9 cellular contexts compared by ENCODE assay signal in the genomic region with DNA sequence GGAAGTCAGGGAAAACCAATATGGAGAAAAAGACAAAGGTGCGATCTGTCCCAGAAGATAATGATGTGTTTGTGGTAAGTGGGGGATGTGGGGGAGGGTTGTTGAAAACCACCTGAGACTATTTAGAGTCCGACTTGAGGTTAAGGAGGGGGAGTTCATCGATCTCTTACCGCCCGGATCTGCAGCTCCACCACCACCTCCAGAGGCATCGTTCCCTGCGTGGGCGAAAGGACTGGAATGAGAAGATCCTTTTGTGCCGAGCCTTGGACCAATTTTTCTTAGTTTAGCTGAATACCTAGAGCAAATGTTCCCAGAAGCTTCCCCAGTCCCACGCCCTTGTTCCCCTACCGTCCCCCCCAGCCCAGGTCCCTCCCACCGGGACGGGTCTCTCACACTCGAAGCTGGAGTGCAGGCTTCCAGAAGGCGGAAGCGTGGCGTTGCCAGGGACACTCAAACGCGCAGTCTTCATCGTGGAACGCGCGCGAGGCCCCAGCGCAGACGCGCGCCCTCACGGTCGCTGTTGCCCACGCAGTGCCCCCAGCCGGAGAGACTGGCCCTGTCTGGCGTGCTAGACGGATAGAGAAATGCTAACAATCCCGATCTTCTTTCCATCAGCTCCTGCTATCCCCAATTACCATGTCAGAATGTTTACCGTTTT. TPM values are rescaled to one million over a fixed set of nuclear protein-coding genes. Genes with fewer than 3 reads are reported as not detected.
A peak's percentile ranks its signal among the peaks of the same experiment; 100 is the strongest.
DNase-seq lines count a peak whose midpoint lies in the region; TF ChIP-seq lines count a peak whose summit lies in the region.
"Had no signal": no experiment of that assay in that cellular context is flagged by ENCODE, and none has a peak within 500 bp of the region (broad histone marks: within the 10 kb centered on the region; RNA-seq: fewer than 3 reads in every experiment).

A gene with protein sequence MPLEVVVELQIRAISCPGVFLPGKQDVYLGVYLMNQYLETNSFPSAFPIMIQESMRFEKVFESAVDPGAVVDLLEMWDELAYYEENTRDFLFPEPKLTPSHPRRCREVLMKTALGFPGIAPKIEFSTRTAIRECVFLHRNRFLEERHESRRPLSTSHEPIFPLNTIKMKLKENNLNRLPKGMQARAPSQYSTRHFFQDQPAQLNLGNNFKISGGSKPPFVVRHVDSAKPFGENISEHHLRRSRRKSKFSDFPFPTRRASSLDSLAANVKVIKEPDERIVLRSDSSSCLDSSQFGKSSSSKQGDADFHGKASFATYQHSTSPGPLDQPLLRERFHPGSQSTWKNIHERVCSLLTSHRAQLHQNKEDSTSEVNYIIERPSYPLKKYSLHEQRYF (minus strand): TSS at position 439 of the 658 bp plus-strand sequence. CDS start 230 bp downstream, at position 209.

- H3K4me1 Mint-ChIP-seq in activated T-helper 2 cell treated with anti-CD3 and anti-CD28 coated beads, Interferon-gamma antibody, Interleukin-2, Interleukin-4, amounts not matched to agents 10 μg/mL and 5 μg/mL and 100 μg/mL, durations not matched to agents 14 hours and 24 hours and 36 hours (ENCODE audit: low read depth) = peaks cover 66% of the 10 kb centered on the region

- no peaks in the 10 kb centered on the region for H4K20me1 ChIP-seq in OCI-LY1 (ENCODE audit: insufficient read depth, low read length)

- H3K9me3 Mint-ChIP-seq in activated T-helper 2 cell treated with anti-CD3 and anti-CD28 coated beads, Interferon-gamma antibody, Interleukin-2, Interleukin-4, amounts not matched to agents 10 μg/mL and 5 μg/mL and 100 μg/mL, durations not matched to agents 14 hours and 24 hours and 36 hours = no peaks in the 10 kb centered on the region

- no peaks in the 10 kb centered on the region for H3K36me3 Mint-ChIP-seq in activated T-helper 2 cell treated with anti-CD3 and anti-CD28 coated beads, Interferon-gamma antibody, Interleukin-2, Interleukin-4, amounts not matched to agents 10 μg/mL and 5 μg/mL and 100 μg/mL, durations not matched to agents 14 hours and 24 hours and 36 hours (ENCODE audit: low read depth)

- H3K4me3 Mint-ChIP-seq in activated T-helper 2 cell treated with anti-CD3 and anti-CD28 coated beads, Interferon-gamma antibody, Interleukin-2, Interleukin-4, amounts not matched to agents 10 μg/mL and 5 μg/mL and 100 μg/mL, durations not matched to agents 14 hours and 24 hours and 36 hours (ENCODE audit: low read depth) = peak within 1 kb of the TSS; percentile 74

- H3K27me3 Mint-ChIP-seq in activated T-helper 2 cell treated with anti-CD3 and anti-CD28 coated beads, Interferon-gamma antibody, Interleukin-2, Interleukin-4, amounts not matched to agents 10 μg/mL and 5 μg/mL and 100 μg/mL, durations not matched to agents 14 hours and 24 hours and 36 hours (ENCODE audit: low read depth) = peaks cover 8% of the 10 kb centered on the region

- no peaks in the 10 kb centered on the region for H3K27me3 ChIP-seq in OCI-LY1 (ENCODE audit: insufficient read depth, low read length)
- H3K27me3 ChIP-seq in muscle layer of duodenum (ENCODE audit: low read depth, low read length) = no peaks in the 10 kb centered on the region
- no peaks in the 10 kb centered on the region for H3K27me3 ChIP-seq in testis

- H3K4me3 ChIP-seq in HFF-Myc (replicated peaks; ENCODE audit: low read depth, low read length) = peak within 1 kb of the TSS; percentile 41
- H3K4me3 ChIP-seq in OCI-LY1 (ENCODE audit: low read depth, low read length, poor library complexity, severe bottlenecking) = peak within 1 kb of the TSS; percentile 42
- peak within 1 kb of the TSS; percentile 56 for H3K4me3 ChIP-seq in fibroblast of mammary gland (ENCODE audit: control insufficient read depth, low read depth, low read length)
- peak within 1 kb of the TSS; percentile 62 to 75 for H3K4me3 ChIP-seq in muscle layer of duodenum (ENCODE audit: low read depth in 1 of 2, low read length in 2 of 2)
- H3K4me3 ChIP-seq in testis = peak within 1 kb of the TSS; percentile 38 to 50

- no peaks in the 10 kb centered on the region for H3K9me3 ChIP-seq in OCI-LY1 (ENCODE audit: low read length)
- H3K9me3 ChIP-seq in muscle layer of duodenum (ENCODE audit: control insufficient read depth in 1 of 2, low read length in 2 of 2) = no peaks in the 10 kb centered on the region
- H3K9me3 ChIP-seq in testis = no peaks in the 10 kb centered on the region

- no peak within 1 kb of the TSS; the same call in 1 of the 2 replicates for H3K9ac ChIP-seq in OCI-LY1 (ENCODE audit: low read length)

- 1 to 2% methylated on average over 18 to 36 of the region's 36 CpGs for WGBS in testis, 2 donors

- no peaks in the 10 kb centered on the region for H3F3A ChIP-seq in OCI-LY1 (ENCODE audit: insufficient read depth, low read length)

- H3K36me3 ChIP-seq in OCI-LY1 (ENCODE audit: insufficient read depth, low read length) (no peaks in the 10 kb centered on the region), muscle layer of duodenum (ENCODE audit: control insufficient read depth in 1 of 2, insufficient read depth in 2 of 2, low read length in 2 of 2) (no peaks in the 10 kb centered on the region), testis (ENCODE audit: low read depth, missing control alignments) (no peaks in the 10 kb centered on the region)

- H2AFZ ChIP-seq in OCI-LY1 (ENCODE audit: low read length) = no peak within 1 kb of the TSS

- peak within 1 kb of the TSS; percentile 57 for H3K4me2 ChIP-seq in OCI-LY1 (ENCODE audit: low read length)

- H3K79me2 ChIP-seq in OCI-LY1 (ENCODE audit: insufficient read depth, low read length) = no peaks in the 10 kb centered on the region

- no peaks in the 10 kb centered on the region for H3K9me2 ChIP-seq in OCI-LY1 (ENCODE audit: low read depth, low read length)

- intact Hi-C loops in activated T-helper 2 cell treated with anti-CD3 and anti-CD28 coated beads, Interferon-gamma antibody, Interleukin-2, Interleukin-4, amounts not matched to agents 10 μg/mL and 5 μg/mL and 100 μg/mL, durations not matched to agents 14 hours and 24 hours and 36 hours (cut with micrococcal nuclease) = loop anchor here (1.0 kb wide), 1 partner anchor 13 kb away; a partner anchor contains a TSS
- intact Hi-C loops in testis (cut with DNase I; ENCODE audit: low total_unique reads) = no loop called here

- H3K27ac Mint-ChIP-seq in activated T-helper 2 cell treated with anti-CD3 and anti-CD28 coated beads, Interferon-gamma antibody, Interleukin-2, Interleukin-4, amounts not matched to agents 10 μg/mL and 5 μg/mL and 100 μg/mL, durations not matched to agents 14 hours and 24 hours and 36 hours = peak within 1 kb of the TSS; percentile 28

- H3K27ac ChIP-seq in OCI-LY1 (ENCODE audit: low read depth, low read length, poor library complexity, severe bottlenecking) (no peak within 1 kb of the TSS), muscle layer of duodenum (ENCODE audit: low read length) (peak within 1 kb of the TSS; percentile 76), testis (peak within 1 kb of the TSS; percentile 53 to 62)

- H3K4me1 ChIP-seq in OCI-LY1 (ENCODE audit: insufficient read depth, low read length, severe bottlenecking) (peaks cover 53% of the 10 kb centered on the region), muscle layer of duodenum (ENCODE audit: control insufficient read depth in 1 of 2, insufficient read depth in 2 of 2, low read length in 2 of 2) (peaks cover 20 to 25% of the 10 kb centered on the region in 2 donors), testis (no peaks in the 10 kb centered on the region)

- TF ChIP-seq CTCF in HFF-Myc (IDR thresholded peaks at IDR 0.05; ENCODE audit: low read depth, low read length, missing control alignments) (no peak), OCI-LY1 (IDR thresholded peaks at IDR 0.05; ENCODE audit: low read length) (peak; percentile 24; the same call in 1 of the 2 replicates), fibroblast of mammary gland (conservative IDR thresholded peaks at IDR 0.05; ENCODE audit: control insufficient read depth, insufficient read depth, low read depth, low read length) (no peak), testis (IDR thresholded peaks at IDR 0.05) (no peak)

- TF ChIP-seq POLR2A in testis (IDR thresholded peaks at IDR 0.05) = no peak

- peak; percentile 86 for DNase-seq in COLO668 (lab: John Stamatoyannopoulos, UW; ENCODE audit: unreplicated experiment)
- DNase-seq in HFF-Myc (ENCODE audit: extremely low read depth, low read depth) = no peak
- DNase-seq in activated T-helper 2 cell treated with anti-CD3 and anti-CD28 coated beads, Interferon-gamma antibody, Interleukin-2, Interleukin-4, amounts not matched to agents 10 μg/mL and 5 μg/mL and 100 μg/mL, durations not matched to agents 14 hours and 24 hours and 36 hours (ENCODE audit: low spot score) = no peak
- peak; percentile 46 for DNase-seq in fibroblast of mammary gland (ENCODE audit: low read depth)
- peak; percentile 80 for DNase-seq in testis
- DNase-seq in GDM1 (lab: John Stamatoyannopoulos, UW) = no peak

RNA-seq across cellular contexts. Expression of the gene that starts here (rescaled TPM):
- total RNA-seq in activated T-helper 2 cell treated with anti-CD3 and anti-CD28 coated beads, Interferon-gamma antibody, Interleukin-2, Interleukin-4, amounts not matched to agents 10 μg/mL and 5 μg/mL and 100 μg/mL, durations not matched to agents 14 hours and 24 hours and 36 hours = 0.21 and 0.68 TPM in 2 replicates
- 10 to 100 TPM; 12.8 to 27.5 TPM for total RNA-seq in testis
- polyA plus RNA-seq in testis (ENCODE audit: insufficient read depth, low read depth, low replicate concordance) = 42.3 TPM
- total RNA-seq: NCI-H460 had no signal

Comparison
In these comparisons a context has a peak if more than half of its experiments do, and no peak if none do; other contexts are left out.
1. DNase-seq: peak in COLO668 (single experiment), fibroblast of mammary gland (single experiment) and testis (single experiment); none in HFF-Myc (single experiment), activated T-helper 2 cell treated with anti-CD3 and anti-CD28 coated beads, Interferon-gamma antibody, Interleukin-2, Interleukin-4, amounts not matched to agents 10 μg/mL and 5 μg/mL and 100 μg/mL, durations not matched to agents 14 hours and 24 hours and 36 hours (single experiment) and GDM1 (single experiment).
2. Peak in every context shown above with its lines, with median percentiles within 50 percentile points of each other: H3K4me3 ChIP-seq.